Comparison of ENCODE assay signal across 1 cellular context in the genomic region with DNA sequence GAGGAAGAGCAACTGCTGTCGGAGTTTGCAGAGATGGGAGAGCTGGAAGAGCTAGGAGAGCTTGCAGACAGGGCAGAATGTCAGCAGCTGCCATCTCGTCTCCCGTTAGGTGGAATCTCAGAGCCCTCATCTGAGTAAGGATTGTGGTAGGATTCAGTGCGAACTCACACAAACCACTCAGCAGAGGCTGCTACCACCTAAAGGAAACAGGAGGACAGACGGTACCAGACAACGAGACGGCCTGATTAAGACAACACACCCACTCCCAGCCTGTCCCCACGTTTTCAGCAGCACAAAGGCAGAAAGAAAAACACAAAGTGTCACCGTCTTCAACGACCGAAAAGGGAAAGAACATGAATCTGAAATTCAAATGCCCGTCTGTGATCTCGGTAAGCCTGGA.
TF ChIP-seq lines count a peak whose summit lies in the region.

No MANE protein-coding gene starts in this region.

TF ChIP-seq in H1, 55 proteins besides CTCF, POLR2A, EP300 and RAD21:
- no peak for TF ChIP-seq JUND (IDR thresholded peaks at IDR 0.05; ENCODE audit: low read length)
